Comparison of ENCODE assay signal across 1 cellular context in the genomic region with DNA sequence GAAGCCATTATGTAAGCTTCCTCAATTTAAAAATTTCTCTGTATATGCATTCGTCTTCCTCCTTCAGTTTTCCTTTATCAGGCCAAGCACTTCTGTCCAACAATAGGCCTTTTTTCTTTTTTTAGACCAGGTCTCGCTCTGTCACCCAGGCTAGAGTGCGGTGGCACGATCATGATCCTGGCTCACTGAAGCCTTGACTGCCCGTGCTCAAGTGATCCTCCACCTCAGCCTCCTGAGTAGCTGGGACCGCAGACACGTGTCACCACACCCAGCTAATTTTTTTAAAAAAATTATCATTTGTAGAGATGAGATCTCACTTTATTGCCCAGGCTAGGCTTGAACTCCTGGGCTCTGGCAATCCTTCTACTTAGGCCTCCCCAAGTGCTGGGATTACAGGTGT.
TF ChIP-seq lines count a peak whose summit lies in the region.

No MANE protein-coding gene starts in this region.

TF ChIP-seq in SK-N-SH, 30 proteins besides CTCF, POLR2A, EP300 and RAD21 (continued from another document):
- no peak for TF ChIP-seq USF2 (IDR thresholded peaks at IDR 0.05; ENCODE audit: borderline replicate concordance, low read depth, low read length)
- no peak for TF ChIP-seq RXRA (IDR thresholded peaks at IDR 0.05; ENCODE audit: borderline replicate concordance, low read depth)
- TF ChIP-seq SMC3 (IDR thresholded peaks at IDR 0.05; ENCODE audit: low read depth, low read length): no peak
- no peak for TF ChIP-seq GATA2 (CRISPR knock-in tag; IDR thresholded peaks at IDR 0.05)
- TF ChIP-seq YY1 (IDR thresholded peaks at IDR 0.05; ENCODE audit: low read depth): no peak
- no peak for TF ChIP-seq FOSL2 (IDR thresholded peaks at IDR 0.05; ENCODE audit: borderline replicate concordance, low read depth)
